In the genomic region with DNA sequence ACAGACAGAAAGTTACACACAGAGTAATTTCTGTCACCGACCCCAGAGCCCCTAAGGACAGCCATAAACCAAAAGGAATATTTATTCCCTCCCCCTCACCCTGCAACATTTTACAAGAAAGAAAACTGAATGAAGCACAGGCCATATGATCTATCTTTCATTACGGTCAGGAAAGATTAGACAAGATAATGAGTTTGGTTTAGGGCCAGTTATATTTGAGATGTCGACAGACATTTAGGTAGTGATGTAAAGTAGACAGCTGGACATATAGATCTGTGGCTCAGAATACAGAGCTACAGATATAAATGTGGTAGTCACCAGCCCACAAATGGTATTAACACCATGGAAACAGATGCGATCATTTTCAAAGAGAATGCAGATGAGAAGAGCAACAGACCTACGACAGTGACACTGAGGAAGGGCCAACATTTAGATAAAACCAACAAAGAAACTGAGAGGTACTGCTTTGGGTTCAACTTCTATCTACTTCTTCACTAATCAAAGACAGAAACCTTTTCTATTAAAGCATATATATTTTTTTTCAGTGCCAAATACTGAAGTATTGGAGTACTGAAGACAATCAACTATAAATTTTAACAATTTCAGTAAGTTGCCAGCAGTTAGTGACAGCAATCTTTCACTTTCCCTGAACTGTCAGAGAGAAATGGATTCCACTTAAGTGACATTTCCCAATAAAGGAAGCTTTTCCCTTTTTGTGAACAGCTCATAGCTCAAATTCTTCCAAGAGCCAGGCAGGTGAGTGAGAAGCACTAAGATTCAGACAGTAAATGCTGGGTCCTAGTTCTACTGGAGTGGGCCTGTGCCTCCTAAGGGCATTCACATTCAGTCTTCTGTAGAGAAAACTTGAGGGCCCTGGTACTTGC, we compare ENCODE assay signal across 1 cellular context.
TF ChIP-seq lines count a peak whose summit lies in the region.

No MANE protein-coding gene starts in this region.

TF ChIP-seq in WTC11, 78 proteins besides CTCF, POLR2A, EP300 and RAD21 (continued from another document):
- TF ChIP-seq ZNF532 (CRISPR knock-in tag; IDR thresholded peaks at IDR 0.05; ENCODE audit: borderline replicate concordance) (no peak), ATF1 (CRISPR knock-in tag; IDR thresholded peaks at IDR 0.05) (no peak), SMAD3 (CRISPR knock-in tag; IDR thresholded peaks at IDR 0.05; ENCODE audit: borderline replicate concordance) (no peak), TP53 (CRISPR knock-in tag; IDR thresholded peaks at IDR 0.05) (no peak), CBFB (CRISPR knock-in tag; IDR thresholded peaks at IDR 0.05; ENCODE audit: low read depth) (no peak), RELA (CRISPR knock-in tag; IDR thresholded peaks at IDR 0.05; ENCODE audit: borderline replicate concordance) (no peak)
